In the genomic region with DNA sequence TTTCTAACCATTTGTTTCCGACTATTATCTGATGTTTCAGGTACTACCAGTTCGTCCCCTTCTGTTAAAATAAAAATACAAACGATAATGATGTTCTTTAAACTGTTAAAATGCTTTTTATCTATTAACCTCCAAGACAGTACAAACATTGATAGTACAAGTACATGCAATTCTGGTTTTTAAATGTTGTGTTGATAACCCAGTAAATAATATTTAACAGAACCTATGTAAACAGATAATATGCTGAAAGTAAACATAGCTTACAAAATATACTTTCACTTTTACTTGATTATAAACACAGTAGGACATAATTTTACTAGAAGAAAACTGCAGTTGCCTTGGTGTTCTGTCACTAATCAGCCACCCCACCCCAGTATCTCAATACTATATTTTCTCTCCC, we compare ENCODE assay signal across 22 cellular contexts.
DNase-seq lines count a peak whose midpoint lies in the region; ATAC-seq, FAIRE-seq and TF ChIP-seq lines count a peak whose summit lies in the region.
"Had no signal": no experiment of that assay in that cellular context is flagged by ENCODE, and none has a peak within 500 bp of the region (broad histone marks: within the 10 kb centered on the region; RNA-seq: fewer than 3 reads in every experiment).

No MANE protein-coding gene starts in this region.

- H3K36me3 ChIP-seq in small intestine (ENCODE audit: control insufficient read depth in 2 of 2, insufficient read depth in 2 of 2, low read length in 2 of 2) = no peaks in the 10 kb centered on the region
- H3K36me3 ChIP-seq in mucosa of descending colon (ENCODE audit: low read depth) = no peaks in the 10 kb centered on the region

- H3K4me3 Mint-ChIP-seq in T-helper 17 cell = peak overlapping the region; percentile 15
- H3K4me3 Mint-ChIP-seq: CD4-positive, CD25-positive, alpha-beta regulatory T cell; CD8-positive, alpha-beta memory T cell; GM23338; HFFc6 had no signal

- FAIRE-seq in small intestine (lab: Jason Lieb, UNC) = no peak
- FAIRE-seq: G401.6, GM12891, GM19239, H54 had no signal

- H3K27ac Mint-ChIP-seq in T-helper 17 cell = no peak overlapping the region
- H3K27ac Mint-ChIP-seq: CD4-positive, CD25-positive, alpha-beta regulatory T cell; CD8-positive, alpha-beta memory T cell; GM23338; HFFc6 had no signal

- no peak overlapping the region for H3K27ac ChIP-seq in small intestine (ENCODE audit: low read depth in 1 of 2, low read length in 1 of 2)

- WGBS in small intestine, 3 donors = 24 to 62% (median 26%) methylated on average over 3 of the region's 3 CpGs

- peak overlapping the region; percentile 36 for H3K4me3 ChIP-seq in LNCaP clone FGC (ENCODE audit: low read depth, low read length)
- no peak overlapping the region for H3K4me3 ChIP-seq in fibroblast of villous mesenchyme (ENCODE audit: low read depth, low read length)
- H3K4me3 ChIP-seq in small intestine (ENCODE audit: low read depth in 1 of 2, low read length in 2 of 2) = no peak overlapping the region
- H3K4me3 ChIP-seq in mucosa of descending colon = no peak overlapping the region
- H3K4me3 ChIP-seq: GM23338 had no signal

- no peaks in the 10 kb centered on the region for H3K9me3 ChIP-seq in T-helper 17 cell (ENCODE audit: control insufficient read depth, low read length, poor library complexity, severe bottlenecking)
- no peaks in the 10 kb centered on the region for H3K9me3 ChIP-seq in small intestine (ENCODE audit: control insufficient read depth, low read depth)
- H3K9me3 ChIP-seq in mucosa of descending colon = no peaks in the 10 kb centered on the region
- H3K9me3 ChIP-seq: BE2C had no signal

- H3K27me3 ChIP-seq in small intestine (ENCODE audit: control insufficient read depth in 2 of 2, insufficient read depth in 2 of 2, low read length in 2 of 2) = no peaks in the 10 kb centered on the region
- H3K27me3 ChIP-seq: BE2C had no signal

- DNase-seq in LNCaP clone FGC (ENCODE audit: low read depth) (peak; percentile 81), T-helper 17 cell (no peak), fibroblast of villous mesenchyme (ENCODE audit: low read depth) (peak; percentile 11), small intestine (peak; percentile 14), mucosa of descending colon (no peak), HK-2 (ENCODE audit: unreplicated experiment) (no peak)
- DNase-seq in activated T-cell treated with anti-CD3 and anti-CD28 coated beads, Interleukin-2, amount 50 U/mL, for 1 hour = no peak
- DNase-seq: ACHN; BE2C; C1 segment of cervical spinal cord; CD4-positive, CD25-positive, alpha-beta regulatory T cell; CD8-positive, alpha-beta memory T cell; COR-L47; DMS 273 treated with DMSO at 0.1 percent for 48 hours; DMS53; HCEC 1CT; HFFc6 had no signal

- H3K27me3 Mint-ChIP-seq in T-helper 17 cell = peaks cover 16% of the 10 kb centered on the region

- no peak for TF ChIP-seq CTCF in LNCaP clone FGC (IDR thresholded peaks at IDR 0.05; ENCODE audit: control insufficient read depth, extremely low read depth, insufficient read depth)
- no peak for TF ChIP-seq CTCF in fibroblast of villous mesenchyme (IDR thresholded peaks at IDR 0.05; ENCODE audit: insufficient read depth, low read depth, low read length)
- TF ChIP-seq CTCF in mucosa of descending colon (IDR thresholded peaks at IDR 0.05) = no peak

- H3K4me1 Mint-ChIP-seq in T-helper 17 cell = peaks cover 2% of the 10 kb centered on the region
- H3K4me1 Mint-ChIP-seq: CD4-positive, CD25-positive, alpha-beta regulatory T cell; CD8-positive, alpha-beta memory T cell; GM23338 had no signal

- no peaks in the 10 kb centered on the region for H3K4me1 ChIP-seq in small intestine (ENCODE audit: control insufficient read depth in 2 of 2, insufficient read depth in 1 of 2, low read depth in 1 of 2, low read length in 1 of 2)
- H3K4me1 ChIP-seq in mucosa of descending colon (ENCODE audit: low read depth) = no peaks in the 10 kb centered on the region
- H3K4me1 ChIP-seq: BE2C had no signal

- H3K36me3 Mint-ChIP-seq in T-helper 17 cell (ENCODE audit: low read depth) = no peaks in the 10 kb centered on the region
- H3K36me3 Mint-ChIP-seq: CD4-positive, CD25-positive, alpha-beta regulatory T cell; CD8-positive, alpha-beta memory T cell had no signal

- ATAC-seq in T-helper 17 cell (no peak), mucosa of descending colon (no peak)
- ATAC-seq: GM23338 had no signal

- intact Hi-C loops in mucosa of descending colon (cut with DNase I, micrococcal nuclease) = no loop called here

Comparison
In these comparisons a context has a peak if more than half of its experiments do, and no peak if none do; other contexts are left out.
1. DNase-seq: peak in LNCaP clone FGC (single experiment), fibroblast of villous mesenchyme (single experiment) and small intestine (single experiment); none in T-helper 17 cell (0 of 3), mucosa of descending colon (0 of 3), HK-2 (single experiment) and activated T-cell treated with anti-CD3 and anti-CD28 coated beads, Interleukin-2, amount 50 U/mL, for 1 hour (single experiment).